12 cellular contexts compared by ENCODE assay signal in genomic region chr5:43033845-43034590, GRCh38. TPM values are rescaled to one million over a fixed set of nuclear protein-coding genes. Genes with fewer than 3 reads are reported as not detected.
DNase-seq lines count a peak whose midpoint lies in the region; ATAC-seq, FAIRE-seq and TF ChIP-seq lines count a peak whose summit lies in the region.
"Had no signal": no experiment of that assay in that cellular context is flagged by ENCODE, and none has a peak within 500 bp of the region (broad histone marks: within the 10 kb centered on the region; RNA-seq: fewer than 3 reads in every experiment).

No MANE protein-coding gene starts in this region.

- no peaks in the 10 kb centered on the region for H3K27me3 Mint-ChIP-seq in CD8-positive, alpha-beta memory T cell

- H3K27me3 ChIP-seq in CD8-positive, alpha-beta memory T cell (ENCODE audit: insufficient read depth, low read length, poor library complexity, severe bottlenecking), result no peaks in the 10 kb centered on the region
- H3K27me3 ChIP-seq in parathyroid adenoma (ENCODE audit: control insufficient read depth, insufficient read depth, low read length), result peaks cover 19% of the 10 kb centered on the region

- peak overlapping the region; percentile 68 to 97 (median 88) for H3K27ac Mint-ChIP-seq in CD8-positive, alpha-beta memory T cell

- H3K9me3 Mint-ChIP-seq in CD8-positive, alpha-beta memory T cell, result no peaks in the 10 kb centered on the region

- H3K9ac ChIP-seq in parathyroid adenoma, result no peak overlapping the region

- no peaks in the 10 kb centered on the region for H3K79me2 ChIP-seq in parathyroid adenoma

- no peak overlapping the region for H3K4me3 ChIP-seq in CD8-positive, alpha-beta memory T cell (ENCODE audit: low read length)
- H3K4me3 ChIP-seq in epithelial cell of proximal tubule (ENCODE audit: low read depth, low read length) (peak overlapping the region; percentile 32), parathyroid adenoma (ENCODE audit: low read depth, low read length) (no peak overlapping the region)
- H3K4me3 ChIP-seq: prostate gland had no signal

- H3K36me3 ChIP-seq in CD8-positive, alpha-beta memory T cell (ENCODE audit: insufficient read depth, low read length), result no peaks in the 10 kb centered on the region
- no peaks in the 10 kb centered on the region for H3K36me3 ChIP-seq in parathyroid adenoma (ENCODE audit: control insufficient read depth, insufficient read depth, low read length)
- H3K36me3 ChIP-seq: prostate gland had no signal

- H3K27ac ChIP-seq in CD8-positive, alpha-beta memory T cell (ENCODE audit: low read depth, low read length), result no peak overlapping the region
- no peak overlapping the region for H3K27ac ChIP-seq in parathyroid adenoma

- H3K4me2 ChIP-seq in parathyroid adenoma (ENCODE audit: low read length), result no peak overlapping the region

- H3K4me3 Mint-ChIP-seq in CD8-positive, alpha-beta memory T cell, result peak overlapping the region; percentile 12 to 76 (median 57)

- CTCF ChIA-PET in CD8-positive, alpha-beta memory T cell (lab: Charles Lee), result interaction anchor here (1.5 kb wide), 1 partner anchor 13 kb away, joined by 8 read pairs; no protein-coding TSS in a partner anchor

- no peaks in the 10 kb centered on the region for H3K9me3 ChIP-seq in CD8-positive, alpha-beta memory T cell (ENCODE audit: low read length)
- no peaks in the 10 kb centered on the region for H3K9me3 ChIP-seq in parathyroid adenoma (ENCODE audit: control insufficient read depth, low read length)
- H3K9me3 ChIP-seq: prostate gland had no signal

- TF ChIP-seq CTCF in epithelial cell of proximal tubule (conservative IDR thresholded peaks at IDR 0.05; ENCODE audit: low read depth, low read length) (no peak), parathyroid adenoma (IDR thresholded peaks at IDR 0.05) (no peak)

- peaks cover 36% of the 10 kb centered on the region for H3K4me1 ChIP-seq in CD8-positive, alpha-beta memory T cell (ENCODE audit: insufficient read depth, low read length)
- no peaks in the 10 kb centered on the region for H3K4me1 ChIP-seq in parathyroid adenoma
- H3K4me1 ChIP-seq: prostate gland had no signal

- POLR2A ChIA-PET in CD8-positive, alpha-beta memory T cell (lab: Charles Lee), result no interaction called here

- peaks cover 0 to 14% (median 0%) of the 10 kb centered on the region in 3 donors for H3K36me3 Mint-ChIP-seq in CD8-positive, alpha-beta memory T cell

- no peak for FAIRE-seq in RCC 7860 (lab: Jason Lieb, UNC)

- DNase-seq in CD8-positive, alpha-beta memory T cell, result no peak
- DNase-seq in RCC 7860 (ENCODE audit: low spot score), result peak; percentile 45
- no peak for DNase-seq in epithelial cell of proximal tubule (ENCODE audit: low read depth)
- no peak for DNase-seq in DMS 273 (lab: John Stamatoyannopoulos, UW; ENCODE audit: unreplicated experiment)
- DNase-seq in occipital lobe (lab: John Stamatoyannopoulos, UW), result no peak
- no peak for DNase-seq in hippocampal formation (lab: John Stamatoyannopoulos, UW)
- DNase-seq: activated CD4-positive, CD25-positive, alpha-beta regulatory T cell; central memory CD4-positive, alpha-beta T cell; KG1 had no signal

- H2AFZ ChIP-seq in parathyroid adenoma, result peak overlapping the region; percentile 15

- peaks cover 42 to 67% (median 45%) of the 10 kb centered on the region in 3 donors for H3K4me1 Mint-ChIP-seq in CD8-positive, alpha-beta memory T cell

- ATAC-seq in HG03159 (IDR thresholded peaks at IDR 0.05; ENCODE audit: unreplicated experiment), result no peak

RNA-seq across cellular contexts. Expression of gene ANXA2R, which starts 6.1 kb away (rescaled TPM):
- total RNA-seq in CD8-positive, alpha-beta memory T cell, result 1 to 10 TPM; 6.0 to 6.8 TPM
- 55.9 TPM for polyA plus RNA-seq in CD8-positive, alpha-beta memory T cell
- 0.35 and 2.2 TPM in 2 replicates for total RNA-seq in epithelial cell of proximal tubule
- 0.31 TPM for total RNA-seq in occipital lobe
